Comparison of ENCODE assay signal across 1 cellular context in genomic region chr9:137205126-137206069, GRCh38.
A peak's percentile ranks its signal among the peaks of the same experiment; 100 is the strongest.
TF ChIP-seq lines count a peak whose summit lies in the region.

Gene NDOR1, plus strand, starts transcription at chr9:137205700. Its CDS starts 78 bp downstream, at chr9:137205778.
Gene TMEM203, minus strand, starts transcription at chr9:137205648. Its CDS starts 234 bp downstream, at chr9:137205414.

TF ChIP-seq in K562, 482 proteins besides CTCF, POLR2A, EP300 and RAD21 (continued from another document and continues in another):
- TF ChIP-seq REST (CRISPR knock-in tag; IDR thresholded peaks at IDR 0.05; ENCODE audit: low read depth) (peak; percentile 50), DACH1 (IDR thresholded peaks at IDR 0.05; ENCODE audit: partially characterized antibody) (no peak), ZMIZ1 (IDR thresholded peaks at IDR 0.05; ENCODE audit: low read depth in 2 of 2, low read length in 2 of 2) (peak in 1 of 2 experiments; percentile 38; a peak in 1 of 4 replicates), NELFE (IDR thresholded peaks at IDR 0.05; ENCODE audit: insufficient read depth, insufficient read length) (no peak), ARID4B (CRISPR knock-in tag; IDR thresholded peaks at IDR 0.05) (peak; percentile 89), BCOR (IDR thresholded peaks at IDR 0.05) (no peak), ZNF280A (IDR thresholded peaks at IDR 0.05; ENCODE audit: low read depth, partially characterized antibody) (no peak), ZBTB40 (IDR thresholded peaks at IDR 0.05) (peak; percentile 97), ZBTB40 (CRISPR knock-in tag; IDR thresholded peaks at IDR 0.05) (no peak), SUPT5H (IDR thresholded peaks at IDR 0.05) (peak; percentile 77), ZNF395 (CRISPR knock-in tag; IDR thresholded peaks at IDR 0.05) (peak; percentile 80; the same call in 1 of the 2 replicates), ETV5 (CRISPR knock-in tag; IDR thresholded peaks at IDR 0.05; ENCODE audit: low read depth) (peak; percentile 75; the same call in 1 of the 2 replicates), DMBX1 (CRISPR knock-in tag; IDR thresholded peaks at IDR 0.05; ENCODE audit: borderline replicate concordance) (no peak), SIX5 (IDR thresholded peaks at IDR 0.05; ENCODE audit: borderline replicate concordance in 1 of 2, insufficient read depth in 1 of 2, low read depth in 1 of 2, low read length in 2 of 2) (peak; percentile 31 to 40; a peak in 2 of 4 replicates), DIDO1 (tag; IDR thresholded peaks at IDR 0.05; ENCODE audit: low read depth) (peak; percentile 85), ZKSCAN1 (IDR thresholded peaks at IDR 0.05; ENCODE audit: low read depth, low read length) (0 out of 2 replicates have a peak, but pooled peaks have one; percentile 34), ZBTB7A (IDR thresholded peaks at IDR 0.05; ENCODE audit: borderline replicate concordance, control insufficient read depth, low read depth, low read length) (peak; percentile 47; the same call in 1 of the 2 replicates), LEF1 (IDR thresholded peaks at IDR 0.05) (0 out of 2 replicates have a peak, but pooled peaks have one; percentile 20), ELF2 (CRISPR knock-in tag; IDR thresholded peaks at IDR 0.05) (peak; percentile 98), KDM5B (IDR thresholded peaks at IDR 0.05; ENCODE audit: insufficient replicate concordance, low read depth, low read length) (peak; percentile 87), RBM14 (IDR thresholded peaks at IDR 0.05; ENCODE audit: borderline replicate concordance, insufficient read depth, low read depth, low read length) (no peak), ZBED1 (IDR thresholded peaks at IDR 0.05) (no peak), ERF (CRISPR knock-in tag; IDR thresholded peaks at IDR 0.05) (no peak), TCF7 (IDR thresholded peaks at IDR 0.05; ENCODE audit: borderline replicate concordance) (no peak; the same call in 1 of the 2 replicates), NR2C1 (IDR thresholded peaks at IDR 0.05) (no peak), NR2C1 (tag; IDR thresholded peaks at IDR 0.05) (peak; percentile 50), RBFOX2 (IDR thresholded peaks at IDR 0.05; ENCODE audit: low read depth, low read length) (peak; percentile 94), ZNF444 (CRISPR knock-in tag; IDR thresholded peaks at IDR 0.05) (no peak), GATAD2B (IDR thresholded peaks at IDR 0.05; ENCODE audit: borderline replicate concordance) (peak; percentile 74)
